In the genomic region with DNA sequence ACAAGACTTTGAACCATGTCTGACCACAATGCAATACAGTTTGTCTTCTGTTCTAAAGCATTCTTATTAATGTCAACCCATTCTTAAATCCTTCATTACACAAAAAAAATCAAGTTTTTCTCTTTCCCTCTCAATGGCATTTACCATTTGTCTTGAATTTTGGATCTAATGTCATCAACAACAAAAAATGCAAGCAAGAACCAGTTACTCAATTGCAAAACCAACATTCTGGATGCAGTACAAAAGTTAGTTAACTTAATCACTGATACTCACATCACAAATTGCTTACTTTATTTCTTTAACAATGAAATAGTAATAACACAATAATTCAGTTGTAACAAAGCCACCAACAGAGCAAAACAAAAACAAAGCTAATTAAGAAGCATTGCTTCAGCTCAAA, we compare ENCODE assay signal across 18 cellular contexts.
DNase-seq lines count a peak whose midpoint lies in the region; FAIRE-seq and TF ChIP-seq lines count a peak whose summit lies in the region.
"Had no signal": no experiment of that assay in that cellular context is flagged by ENCODE, and none has a peak within 500 bp of the region (broad histone marks: within the 10 kb centered on the region; RNA-seq: fewer than 3 reads in every experiment).

No MANE protein-coding gene starts in this region.

- no peaks in the 10 kb centered on the region for H3K27me3 ChIP-seq in adipocyte (replicated peaks; ENCODE audit: control insufficient read depth, insufficient read depth, low read length)
- H3K27me3 ChIP-seq: BE2C had no signal

- CTCF ChIA-PET in RWPE1 (lab: Yijun Ruan, JAX): interaction anchor here (0.7 to 1.1 kb wide), 2 partner anchors 10 to 199 kb away, joined by 3 read pairs; no protein-coding TSS in a partner anchor

- peaks cover 8% of the 10 kb centered on the region for H3K4me1 ChIP-seq in adipocyte (ENCODE audit: control insufficient read depth, insufficient read depth, low read length)

- no peaks in the 10 kb centered on the region for H3K36me3 ChIP-seq in adipocyte (ENCODE audit: control insufficient read depth, insufficient read depth, low read length, severe bottlenecking)
- H3K36me3 ChIP-seq: BE2C had no signal

- no peak overlapping the region for H3K4me3 ChIP-seq in adipocyte (ENCODE audit: low read length)
- H3K4me3 ChIP-seq: GM12878 had no signal

- no peaks in the 10 kb centered on the region for H3K9me3 ChIP-seq in adipocyte (ENCODE audit: control insufficient read depth, low read length)
- H3K9me3 ChIP-seq: BE2C had no signal

- POLR2A ChIA-PET in RWPE1 (lab: Yijun Ruan, JAX; ENCODE audit: low non-redundant PET): no interaction called here

- FAIRE-seq in H54 (lab: Jason Lieb, UNC): peak; percentile 11
- FAIRE-seq: GM12878, HepG2 had no signal

- no peak overlapping the region for H3K27ac ChIP-seq in RWPE1
- H3K27ac ChIP-seq: C4-2B had no signal

- H3K9ac ChIP-seq in adipocyte (ENCODE audit: low read length): no peak overlapping the region

- TF ChIP-seq CTCF in RWPE1 (conservative IDR thresholded peaks at IDR 0.05; ENCODE audit: low read depth): no peak

- TF ChIP-seq POLR2A in H54 (IDR thresholded peaks at IDR 0.05; ENCODE audit: low read depth, low read length): no peak

- peak; percentile 9 for DNase-seq in GM03348 (ENCODE audit: low spot score)
- DNase-seq in H54 (ENCODE audit: insufficient read length, low spot score): no peak
- DNase-seq in adipocyte (ENCODE audit: low read depth): peak; percentile 49
- DNase-seq in fibroblast of peridontal ligament (ENCODE audit: extremely low read depth): peak; percentile 64
- no peak for DNase-seq in CD1c-positive myeloid dendritic cell (ENCODE audit: extremely low spot score)
- DNase-seq in RWPE1 (ENCODE audit: low spot score): no peak
- no peak for DNase-seq in LoVo (ENCODE audit: low spot score)
- DNase-seq: BE2C; CD4-positive, alpha-beta memory T cell; DMS153; DMS79; GDM1; GOT3; H9; KBM-7 had no signal

Comparison
In these comparisons a context has a peak if more than half of its experiments do, and no peak if none do; other contexts are left out.
1. DNase-seq: peak in GM03348 (single experiment), adipocyte (single experiment) and fibroblast of peridontal ligament (single experiment); none in H54 (single experiment), CD1c-positive myeloid dendritic cell (single experiment), RWPE1 (single experiment) and LoVo (single experiment).